In the genomic region with DNA sequence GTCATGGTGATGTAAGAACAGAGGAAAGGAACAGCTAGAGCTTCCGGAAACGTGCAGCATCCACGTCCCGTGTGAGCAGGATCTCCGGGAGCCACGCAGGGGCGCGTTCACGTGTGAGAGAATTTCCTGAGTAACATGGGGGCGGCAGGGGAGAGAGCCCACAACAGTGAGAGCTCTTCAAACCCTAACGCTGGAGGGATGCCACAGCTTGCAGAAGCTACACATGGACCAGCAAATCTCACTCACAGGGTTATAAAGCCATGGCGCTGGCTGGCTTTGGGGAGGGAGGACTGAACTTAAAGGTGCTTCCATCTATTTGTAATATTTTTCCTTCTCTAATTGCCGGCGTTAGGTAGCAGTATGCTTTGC, we compare ENCODE assay signal across 29 cellular contexts.
"Had no signal": no experiment of that assay in that cellular context is flagged by ENCODE, and none has a peak within 500 bp of the region (broad histone marks: within the 10 kb centered on the region; RNA-seq: fewer than 3 reads in every experiment).

No MANE protein-coding gene starts in this region.

- H3K9me3 Mint-ChIP-seq: central memory CD8-positive, alpha-beta T cell; immature natural killer cell; memory B cell; mesothelial cell of epicardium; naive B cell; natural killer cell treated with Interleukin-12 subunit alpha and Interleukin-12 subunit beta and Interleukin-15 and Interleukin-18, amount 100 ng/mL, for 72 hours; neural crest cell; stimulated activated naive CD8-positive, alpha-beta T cell treated with anti-CD3 and anti-CD28 coated beads, Interleukin-15, amount 100 ng/mL, for 72 hours had no signal

- H3K36me3 Mint-ChIP-seq: immature natural killer cell; memory B cell; mesothelial cell of epicardium; naive B cell; natural killer cell treated with Interleukin-12 subunit alpha and Interleukin-12 subunit beta and Interleukin-15 and Interleukin-18, amount 100 ng/mL, for 72 hours had no signal

- H3K4me1 Mint-ChIP-seq: immature natural killer cell; memory B cell; mesothelial cell of epicardium; naive B cell; stimulated activated naive CD8-positive, alpha-beta T cell treated with anti-CD3 and anti-CD28 coated beads, Interleukin-15, amount 100 ng/mL, for 72 hours had no signal

- H3K27me3 Mint-ChIP-seq: central memory CD8-positive, alpha-beta T cell; memory B cell; naive B cell had no signal

- H3K4me3 Mint-ChIP-seq: central memory CD8-positive, alpha-beta T cell; immature natural killer cell; memory B cell; mesothelial cell of epicardium; naive B cell; natural killer cell treated with Interleukin-12 subunit alpha and Interleukin-12 subunit beta and Interleukin-15 and Interleukin-18, amount 100 ng/mL, for 72 hours; neural crest cell; stimulated activated naive CD8-positive, alpha-beta T cell treated with anti-CD3 and anti-CD28 coated beads, Interleukin-15, amount 100 ng/mL, for 72 hours had no signal

- H3K27ac Mint-ChIP-seq: immature natural killer cell; memory B cell; mesothelial cell of epicardium; naive B cell; natural killer cell treated with Interleukin-12 subunit alpha and Interleukin-12 subunit beta and Interleukin-15 and Interleukin-18, amount 100 ng/mL, for 72 hours; stimulated activated naive CD8-positive, alpha-beta T cell treated with anti-CD3 and anti-CD28 coated beads, Interleukin-15, amount 100 ng/mL, for 72 hours had no signal

- ATAC-seq: heart right ventricle; left ventricle myocardium superior; mucosa of descending colon; natural killer cell treated with Interleukin-12 subunit alpha and Interleukin-12 subunit beta and Interleukin-15 and Interleukin-18, amount 100 ng/mL, for 72 hours; psoas muscle; right cardiac atrium; stimulated activated naive CD8-positive, alpha-beta T cell treated with anti-CD3 and anti-CD28 coated beads, Interleukin-15, amount 100 ng/mL, for 72 hours had no signal

- DNase-seq: colonic mucosa; dermis blood vessel endothelial cell; effector memory CD4-positive, alpha-beta T cell; erythroblast; esophagus squamous epithelium; foreskin melanocyte; glutamatergic neuron; heart right ventricle; hippocampal formation; immature natural killer cell; left ventricle myocardium superior; naive B cell; psoas muscle; right cardiac atrium; small intestine; stimulated activated CD4-positive, alpha-beta T cell treated with anti-CD3 and anti-CD28 coated beads, Interleukin-12 subunit alpha, Interleukin-12 subunit beta, amount 100 ng/mL, for 4 hours; stimulated activated CD4-positive, alpha-beta T cell treated with anti-CD3 and anti-CD28 coated beads, Interleukin-1b, Interleukin-23, amount 100 ng/mL, for 48 hours; stimulated activated CD4-positive, alpha-beta T cell treated with anti-CD3 and anti-CD28 coated beads, Interleukin-4, amount 100 ng/mL, for 1 hour; stimulated activated CD8-positive, alpha-beta memory T cell treated with anti-CD3 and anti-CD28 coated beads, Interleukin-4, amount 100 ng/mL, for 48 hours; stimulated activated naive CD4-positive, alpha-beta T cell; stimulated activated naive CD8-positive, alpha-beta T cell treated with anti-CD3 and anti-CD28 coated beads, Interleukin-15, amount 100 ng/mL, for 72 hours; thyroid gland; trophoblast cell had no signal
